26 cellular contexts compared by ENCODE assay signal in the genomic region with DNA sequence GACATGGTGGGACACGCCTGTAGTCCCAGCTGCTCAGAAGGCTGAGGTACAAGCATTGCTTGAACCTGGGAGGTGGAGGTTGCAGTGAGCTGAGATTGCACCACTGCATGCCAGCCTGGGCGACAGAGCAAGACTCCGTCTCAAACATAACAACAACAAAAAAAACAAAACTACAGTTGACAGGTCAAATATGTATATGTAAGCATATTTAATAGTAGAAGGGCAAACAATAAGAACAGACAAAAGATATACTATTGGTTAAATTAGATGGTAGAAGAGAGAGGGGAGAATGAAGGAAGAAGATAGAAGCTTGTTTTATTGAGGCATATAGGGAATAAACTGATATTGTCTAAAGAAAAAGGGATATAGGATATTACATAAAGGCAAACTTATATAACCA.
"Had no signal": no experiment of that assay in that cellular context is flagged by ENCODE, and none has a peak within 500 bp of the region (broad histone marks: within the 10 kb centered on the region; RNA-seq: fewer than 3 reads in every experiment).

No MANE protein-coding gene starts in this region.

- H2AFZ ChIP-seq: parathyroid adenoma had no signal

- H3K79me2 ChIP-seq: parathyroid adenoma had no signal

- H3K9me3 ChIP-seq: ovary, psoas muscle, thoracic aorta, thyroid gland, upper lobe of left lung, vagina had no signal

- H3K9ac ChIP-seq: neural progenitor cell, parathyroid adenoma had no signal

- DNase-seq: naive thymus-derived CD4-positive, alpha-beta T cell; natural killer cell; occipital lobe; ovary; posterior cingulate gyrus; psoas muscle; right cardiac atrium; stimulated activated CD4-positive, alpha-beta T cell treated with anti-CD3 and anti-CD28 coated beads, Interleukin-15, amount 100 ng/mL, for 24 hours; stimulated activated CD4-positive, alpha-beta T cell treated with anti-CD3 and anti-CD28 coated beads, Interleukin-2, amount 100 ng/mL, for 24 hours; stimulated activated CD4-positive, alpha-beta T cell treated with anti-CD3 and anti-CD28 coated beads, Interleukin-2, amount 100 ng/mL, for 48 hours; stimulated activated CD4-positive, alpha-beta T cell treated with anti-CD3 and anti-CD28 coated beads, Interleukin-4, amount 100 ng/mL, for 24 hours; stimulated activated naive B cell treated with anti-CD40 and anti-IgM and Interleukin-4, amounts not matched to agents 10 μg/mL and 1 μg/mL and 100 μg/mL, for 72 hours; stimulated activated naive CD4-positive, alpha-beta T cell treated with Interleukin-2 at 50 U/mL for 16 hours; stomach; thyroid gland; trophoblast cell; upper lobe of left lung had no signal

- H3K27ac ChIP-seq: neural progenitor cell, ovary, parathyroid adenoma, psoas muscle, skin epidermis, stomach, thoracic aorta, thyroid gland, tibial nerve, upper lobe of left lung, vagina had no signal

- H3K27me3 ChIP-seq: neural progenitor cell, ovary, stomach, thyroid gland, tibial nerve, upper lobe of left lung, vagina had no signal

- ATAC-seq: naive thymus-derived CD4-positive, alpha-beta T cell; natural killer cell; psoas muscle; right cardiac atrium; sciatic nerve; stimulated activated effector memory CD8-positive, alpha-beta T cell treated with anti-CD3 and anti-CD28 coated beads, Interleukin-12 subunit alpha, Interleukin-12 subunit beta, amount 100 ng/mL, for 72 hours; stimulated activated naive B cell treated with anti-CD40 and anti-IgM and Interleukin-4, amounts not matched to agents 10 μg/mL and 1 μg/mL and 100 μg/mL, for 72 hours had no signal

- H3K36me3 ChIP-seq: neural progenitor cell, ovary, thoracic aorta, thyroid gland, upper lobe of left lung, vagina had no signal

- H3K4me3 ChIP-seq: neural progenitor cell, ovary, psoas muscle, skin epidermis, stomach, thoracic aorta, thyroid gland, tibial nerve, upper lobe of left lung, vagina had no signal

- FAIRE-seq: urothelium cell line had no signal

- H3K4me2 ChIP-seq: neural progenitor cell had no signal

- H3K4me1 ChIP-seq: parathyroid adenoma, psoas muscle, thyroid gland, tibial nerve, upper lobe of left lung, vagina had no signal
